18 cellular contexts compared by ENCODE assay signal in genomic region chr9:7592321-7593319, GRCh38.
DNase-seq lines count a peak whose midpoint lies in the region; ATAC-seq, FAIRE-seq and TF ChIP-seq lines count a peak whose summit lies in the region.
"Had no signal": no experiment of that assay in that cellular context is flagged by ENCODE, and none has a peak within 500 bp of the region (broad histone marks: within the 10 kb centered on the region; RNA-seq: fewer than 3 reads in every experiment).

No MANE protein-coding gene starts in this region.

- no peaks in the 10 kb centered on the region for H3K9me3 ChIP-seq in pancreas
- H3K9me3 ChIP-seq: esophagus squamous epithelium had no signal

- DNase-seq in HT1080 (ENCODE audit: low read depth), result peak; percentile 18
- DNase-seq in astrocyte of the cerebellum (ENCODE audit: low read depth), result no peak
- peak; percentile 68 for DNase-seq in iPS-NIHi7 (ENCODE audit: extremely low spot score)
- DNase-seq in stimulated activated naive CD4-positive, alpha-beta T cell treated with Interleukin-2 at 50 U/mL for 16 hours (lab: John Stamatoyannopoulos, UW), result no peak
- no peak for DNase-seq in pancreas
- no peak for DNase-seq in cerebellar cortex (ENCODE audit: low spot score)
- DNase-seq: activated CD4-positive, alpha-beta T cell treated with anti-CD3 and anti-CD28 coated beads, Interleukin-2, amount 50 U/mL, for 1 hour; activated T-cell treated with anti-CD3 and anti-CD28 coated beads, Interleukin-2, amount 50 U/mL, for 48 hours; esophagus squamous epithelium; HCEC 1CT; hypothalamus; KG1; NCI-H524; stimulated activated CD4-positive, alpha-beta T cell treated with anti-CD3 and anti-CD28 coated beads, Interleukin-12 subunit alpha, Interleukin-12 subunit beta, amount 100 ng/mL, for 4 hours; T-helper 17 cell had no signal

- no peaks in the 10 kb centered on the region for H3K36me3 ChIP-seq in pancreas
- H3K36me3 ChIP-seq: esophagus squamous epithelium had no signal

- intact Hi-C loops in pancreas (cut with DNase I), result no loop called here

- FAIRE-seq in pancreas (lab: Jason Lieb, UNC), result no peak
- FAIRE-seq: colon had no signal

- no peaks in the 10 kb centered on the region for H3K27me3 ChIP-seq in pancreas
- H3K27me3 ChIP-seq: esophagus squamous epithelium had no signal

- H3K4me3 ChIP-seq in astrocyte of the cerebellum (ENCODE audit: low read depth, low read length) (no peak overlapping the region), pancreas (no peak overlapping the region)
- H3K4me3 ChIP-seq: esophagus squamous epithelium had no signal

- in situ Hi-C loops in astrocyte of the cerebellum (cut with HindIII; ENCODE audit: low sequenced_read_pairs), result no loop called here

- 57 to 66% methylated on average over 10 of the region's 10 CpGs for WGBS in pancreas, 2 donors

- TF ChIP-seq CTCF in C4-2B (conservative IDR thresholded peaks at IDR 0.05), result peak; percentile 34
- peak; percentile 36 for TF ChIP-seq CTCF in astrocyte of the cerebellum (IDR thresholded peaks at IDR 0.05; ENCODE audit: low read depth, low read length, missing control alignments)
- TF ChIP-seq CTCF in pancreas (IDR thresholded peaks at IDR 0.05), result no peak

- H3K4me1 ChIP-seq in pancreas, result no peaks in the 10 kb centered on the region
- H3K4me1 ChIP-seq: esophagus squamous epithelium had no signal

- H3K27ac ChIP-seq in C4-2B (no peak overlapping the region), pancreas (no peak overlapping the region)
- H3K27ac ChIP-seq: esophagus squamous epithelium had no signal

- no peak for ATAC-seq in pancreas
- ATAC-seq in GM18858 (IDR thresholded peaks at IDR 0.05; ENCODE audit: unreplicated experiment), result no peak
- ATAC-seq: T-helper 17 cell had no signal

Comparison
In these comparisons a context has a peak if more than half of its experiments do, and no peak if none do; other contexts are left out.
1. CTCF ChIP-seq: peak in C4-2B (single experiment) and astrocyte of the cerebellum (single experiment); none in pancreas (0 of 4).
2. DNase-seq: peak in HT1080 (single experiment) and iPS-NIHi7 (single experiment); none in astrocyte of the cerebellum (single experiment), stimulated activated naive CD4-positive, alpha-beta T cell treated with Interleukin-2 at 50 U/mL for 16 hours (single experiment), pancreas (0 of 6) and cerebellar cortex (single experiment).